Comparison of ENCODE assay signal across 1 cellular context in the genomic region with DNA sequence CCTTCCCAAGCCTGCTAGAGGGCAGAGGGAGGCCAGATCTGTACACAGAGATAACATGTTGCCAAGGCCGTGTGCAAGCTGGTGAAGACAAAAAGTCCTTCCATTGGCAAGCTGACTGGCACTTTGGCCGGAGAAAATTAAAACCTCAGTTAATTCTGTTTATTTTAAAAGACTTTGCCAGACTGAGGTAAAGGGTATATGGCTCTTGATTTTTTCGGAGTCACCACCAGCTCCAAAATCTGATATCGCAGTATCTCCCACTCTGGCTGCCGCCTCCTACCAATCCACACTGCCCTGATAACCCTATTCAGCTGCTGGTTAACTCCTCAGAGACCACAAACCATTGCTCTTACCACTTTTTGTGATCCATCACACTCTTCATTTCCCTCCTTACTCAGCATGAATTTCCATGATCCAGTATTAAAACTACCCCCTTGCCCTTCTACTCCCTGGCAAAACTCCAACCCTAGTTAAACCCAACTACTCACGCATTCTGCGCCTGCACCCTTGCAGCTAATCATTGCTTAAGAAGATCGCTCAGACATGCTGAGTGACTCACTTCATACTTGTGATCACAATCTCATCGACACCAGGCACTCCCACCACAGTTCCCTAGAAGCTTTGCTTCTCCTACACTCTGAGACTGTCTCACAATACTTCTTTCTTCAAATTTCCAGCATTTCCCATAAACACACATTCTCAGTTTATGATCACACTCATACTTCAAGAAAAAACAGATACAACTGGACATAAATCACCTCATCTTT.
TF ChIP-seq lines count a peak whose summit lies in the region.

No MANE protein-coding gene starts in this region.

TF ChIP-seq in HepG2, 621 proteins besides CTCF, POLR2A, EP300 and RAD21 (continued from another document):
- TF ChIP-seq, protein P1, sequence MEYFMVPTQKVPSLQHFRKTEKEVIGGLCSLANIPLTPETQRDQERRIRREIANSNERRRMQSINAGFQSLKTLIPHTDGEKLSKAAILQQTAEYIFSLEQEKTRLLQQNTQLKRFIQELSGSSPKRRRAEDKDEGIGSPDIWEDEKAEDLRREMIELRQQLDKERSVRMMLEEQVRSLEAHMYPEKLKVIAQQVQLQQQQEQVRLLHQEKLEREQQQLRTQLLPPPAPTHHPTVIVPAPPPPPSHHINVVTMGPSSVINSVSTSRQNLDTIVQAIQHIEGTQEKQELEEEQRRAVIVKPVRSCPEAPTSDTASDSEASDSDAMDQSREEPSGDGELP (IDR thresholded peaks at IDR 0.05; ENCODE audit: borderline replicate concordance, low read depth), result peak; percentile 77; the same call in 1 of the 2 replicates
- TF ChIP-seq, protein P2, sequence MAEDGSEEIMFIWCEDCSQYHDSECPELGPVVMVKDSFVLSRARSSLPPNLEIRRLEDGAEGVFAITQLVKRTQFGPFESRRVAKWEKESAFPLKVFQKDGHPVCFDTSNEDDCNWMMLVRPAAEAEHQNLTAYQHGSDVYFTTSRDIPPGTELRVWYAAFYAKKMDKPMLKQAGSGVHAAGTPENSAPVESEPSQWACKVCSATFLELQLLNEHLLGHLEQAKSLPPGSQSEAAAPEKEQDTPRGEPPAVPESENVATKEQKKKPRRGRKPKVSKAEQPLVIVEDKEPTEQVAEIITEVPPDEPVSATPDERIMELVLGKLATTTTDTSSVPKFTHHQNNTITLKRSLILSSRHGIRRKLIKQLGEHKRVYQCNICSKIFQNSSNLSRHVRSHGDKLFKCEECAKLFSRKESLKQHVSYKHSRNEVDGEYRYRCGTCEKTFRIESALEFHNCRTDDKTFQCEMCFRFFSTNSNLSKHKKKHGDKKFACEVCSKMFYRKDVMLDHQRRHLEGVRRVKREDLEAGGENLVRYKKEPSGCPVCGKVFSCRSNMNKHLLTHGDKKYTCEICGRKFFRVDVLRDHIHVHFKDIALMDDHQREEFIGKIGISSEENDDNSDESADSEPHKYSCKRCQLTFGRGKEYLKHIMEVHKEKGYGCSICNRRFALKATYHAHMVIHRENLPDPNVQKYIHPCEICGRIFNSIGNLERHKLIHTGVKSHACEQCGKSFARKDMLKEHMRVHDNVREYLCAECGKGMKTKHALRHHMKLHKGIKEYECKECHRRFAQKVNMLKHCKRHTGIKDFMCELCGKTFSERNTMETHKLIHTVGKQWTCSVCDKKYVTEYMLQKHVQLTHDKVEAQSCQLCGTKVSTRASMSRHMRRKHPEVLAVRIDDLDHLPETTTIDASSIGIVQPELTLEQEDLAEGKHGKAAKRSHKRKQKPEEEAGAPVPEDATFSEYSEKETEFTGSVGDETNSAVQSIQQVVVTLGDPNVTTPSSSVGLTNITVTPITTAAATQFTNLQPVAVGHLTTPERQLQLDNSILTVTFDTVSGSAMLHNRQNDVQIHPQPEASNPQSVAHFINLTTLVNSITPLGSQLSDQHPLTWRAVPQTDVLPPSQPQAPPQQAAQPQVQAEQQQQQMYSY (CRISPR knock-in tag; IDR thresholded peaks at IDR 0.05), result no peak
- TF ChIP-seq, protein P3, sequence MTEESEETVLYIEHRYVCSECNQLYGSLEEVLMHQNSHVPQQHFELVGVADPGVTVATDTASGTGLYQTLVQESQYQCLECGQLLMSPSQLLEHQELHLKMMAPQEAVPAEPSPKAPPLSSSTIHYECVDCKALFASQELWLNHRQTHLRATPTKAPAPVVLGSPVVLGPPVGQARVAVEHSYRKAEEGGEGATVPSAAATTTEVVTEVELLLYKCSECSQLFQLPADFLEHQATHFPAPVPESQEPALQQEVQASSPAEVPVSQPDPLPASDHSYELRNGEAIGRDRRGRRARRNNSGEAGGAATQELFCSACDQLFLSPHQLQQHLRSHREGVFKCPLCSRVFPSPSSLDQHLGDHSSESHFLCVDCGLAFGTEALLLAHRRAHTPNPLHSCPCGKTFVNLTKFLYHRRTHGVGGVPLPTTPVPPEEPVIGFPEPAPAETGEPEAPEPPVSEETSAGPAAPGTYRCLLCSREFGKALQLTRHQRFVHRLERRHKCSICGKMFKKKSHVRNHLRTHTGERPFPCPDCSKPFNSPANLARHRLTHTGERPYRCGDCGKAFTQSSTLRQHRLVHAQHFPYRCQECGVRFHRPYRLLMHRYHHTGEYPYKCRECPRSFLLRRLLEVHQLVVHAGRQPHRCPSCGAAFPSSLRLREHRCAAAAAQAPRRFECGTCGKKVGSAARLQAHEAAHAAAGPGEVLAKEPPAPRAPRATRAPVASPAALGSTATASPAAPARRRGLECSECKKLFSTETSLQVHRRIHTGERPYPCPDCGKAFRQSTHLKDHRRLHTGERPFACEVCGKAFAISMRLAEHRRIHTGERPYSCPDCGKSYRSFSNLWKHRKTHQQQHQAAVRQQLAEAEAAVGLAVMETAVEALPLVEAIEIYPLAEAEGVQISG (CRISPR knock-in tag; IDR thresholded peaks at IDR 0.05), result no peak
- TF ChIP-seq NFKBIZ (CRISPR knock-in tag; IDR thresholded peaks at IDR 0.05), result no peak
- peak; percentile 65; the same call in 1 of the 2 replicates for TF ChIP-seq GATAD2A (CRISPR knock-in tag; IDR thresholded peaks at IDR 0.05)
- 0 out of 2 replicates have a peak, but pooled peaks have one; percentile 16 for TF ChIP-seq RXRB (CRISPR knock-in tag; IDR thresholded peaks at IDR 0.05; ENCODE audit: borderline replicate concordance)
- TF ChIP-seq, protein P4, sequence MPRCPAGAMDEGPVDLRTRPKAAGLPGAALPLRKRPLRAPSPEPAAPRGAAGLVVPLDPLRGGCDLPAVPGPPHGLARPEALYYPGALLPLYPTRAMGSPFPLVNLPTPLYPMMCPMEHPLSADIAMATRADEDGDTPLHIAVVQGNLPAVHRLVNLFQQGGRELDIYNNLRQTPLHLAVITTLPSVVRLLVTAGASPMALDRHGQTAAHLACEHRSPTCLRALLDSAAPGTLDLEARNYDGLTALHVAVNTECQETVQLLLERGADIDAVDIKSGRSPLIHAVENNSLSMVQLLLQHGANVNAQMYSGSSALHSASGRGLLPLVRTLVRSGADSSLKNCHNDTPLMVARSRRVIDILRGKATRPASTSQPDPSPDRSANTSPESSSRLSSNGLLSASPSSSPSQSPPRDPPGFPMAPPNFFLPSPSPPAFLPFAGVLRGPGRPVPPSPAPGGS (CRISPR knock-in tag; IDR thresholded peaks at IDR 0.05), result no peak
- no peak for TF ChIP-seq ZFP90 (CRISPR knock-in tag; IDR thresholded peaks at IDR 0.05; ENCODE audit: borderline replicate concordance)
- TF ChIP-seq SOX13 (IDR thresholded peaks at IDR 0.05), result no peak
- 0 out of 4 replicates have a peak, but pooled peaks of 1 of the 2 experiments have one; percentile 30 for TF ChIP-seq SOX13 (CRISPR knock-in tag; conservative IDR thresholded peaks at IDR 0.05 in 1 of 2, IDR thresholded peaks at IDR 0.05 in 1 of 2)
- TF ChIP-seq, protein P5, sequence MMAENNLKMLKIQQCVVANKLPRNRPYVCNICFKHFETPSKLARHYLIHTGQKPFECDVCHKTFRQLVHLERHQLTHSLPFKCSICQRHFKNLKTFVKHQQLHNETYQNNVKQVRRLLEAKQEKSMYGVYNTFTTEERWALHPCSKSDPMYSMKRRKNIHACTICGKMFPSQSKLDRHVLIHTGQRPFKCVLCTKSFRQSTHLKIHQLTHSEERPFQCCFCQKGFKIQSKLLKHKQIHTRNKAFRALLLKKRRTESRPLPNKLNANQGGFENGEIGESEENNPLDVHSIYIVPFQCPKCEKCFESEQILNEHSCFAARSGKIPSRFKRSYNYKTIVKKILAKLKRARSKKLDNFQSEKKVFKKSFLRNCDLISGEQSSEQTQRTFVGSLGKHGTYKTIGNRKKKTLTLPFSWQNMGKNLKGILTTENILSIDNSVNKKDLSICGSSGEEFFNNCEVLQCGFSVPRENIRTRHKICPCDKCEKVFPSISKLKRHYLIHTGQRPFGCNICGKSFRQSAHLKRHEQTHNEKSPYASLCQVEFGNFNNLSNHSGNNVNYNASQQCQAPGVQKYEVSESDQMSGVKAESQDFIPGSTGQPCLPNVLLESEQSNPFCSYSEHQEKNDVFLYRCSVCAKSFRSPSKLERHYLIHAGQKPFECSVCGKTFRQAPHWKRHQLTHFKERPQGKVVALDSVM (CRISPR knock-in tag; IDR thresholded peaks at IDR 0.05), result 0 out of 2 replicates have a peak, but pooled peaks have one; percentile 21
- no peak for TF ChIP-seq RNF2 (conservative IDR thresholded peaks at IDR 0.05; ENCODE audit: low read depth)
- 0 out of 2 replicates have a peak, but pooled peaks have one; percentile 48 for TF ChIP-seq HNRNPL (IDR thresholded peaks at IDR 0.05; ENCODE audit: low read depth, low read length)
- 0 out of 4 replicates have a peak, but pooled peaks of 1 of the 2 experiments have one; percentile 9 for TF ChIP-seq MAFK (conservative IDR thresholded peaks at IDR 0.05 in 1 of 2, IDR thresholded peaks at IDR 0.05 in 1 of 2; ENCODE audit: low read length in 2 of 2)
- no peak for TF ChIP-seq SOX6 (IDR thresholded peaks at IDR 0.05)
- no peak for TF ChIP-seq SOX6 (CRISPR knock-in tag; IDR thresholded peaks at IDR 0.05)
- no peak for TF ChIP-seq CBX2 (IDR thresholded peaks at IDR 0.05; ENCODE audit: low read depth, low read length)
- TF ChIP-seq CBX2 (CRISPR knock-in tag; IDR thresholded peaks at IDR 0.05; ENCODE audit: low read depth), result no peak
- TF ChIP-seq FOSL2 (CRISPR knock-in tag; IDR thresholded peaks at IDR 0.05), result peak; percentile 93
- TF ChIP-seq, protein P6, sequence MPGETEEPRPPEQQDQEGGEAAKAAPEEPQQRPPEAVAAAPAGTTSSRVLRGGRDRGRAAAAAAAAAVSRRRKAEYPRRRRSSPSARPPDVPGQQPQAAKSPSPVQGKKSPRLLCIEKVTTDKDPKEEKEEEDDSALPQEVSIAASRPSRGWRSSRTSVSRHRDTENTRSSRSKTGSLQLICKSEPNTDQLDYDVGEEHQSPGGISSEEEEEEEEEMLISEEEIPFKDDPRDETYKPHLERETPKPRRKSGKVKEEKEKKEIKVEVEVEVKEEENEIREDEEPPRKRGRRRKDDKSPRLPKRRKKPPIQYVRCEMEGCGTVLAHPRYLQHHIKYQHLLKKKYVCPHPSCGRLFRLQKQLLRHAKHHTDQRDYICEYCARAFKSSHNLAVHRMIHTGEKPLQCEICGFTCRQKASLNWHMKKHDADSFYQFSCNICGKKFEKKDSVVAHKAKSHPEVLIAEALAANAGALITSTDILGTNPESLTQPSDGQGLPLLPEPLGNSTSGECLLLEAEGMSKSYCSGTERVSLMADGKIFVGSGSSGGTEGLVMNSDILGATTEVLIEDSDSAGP (CRISPR knock-in tag; IDR thresholded peaks at IDR 0.05; ENCODE audit: borderline replicate concordance), result no peak
